ENCODE assay signal across 2 cellular contexts in genomic region chr12:52060498-52061177, GRCh38.
TF ChIP-seq lines count a peak whose summit lies in the region.

No MANE protein-coding gene starts in this region.

TF ChIP-seq in SK-N-SH treated with all-trans-retinoic acid at 6 μM for 48 hours, 23 proteins besides CTCF, POLR2A, EP300 and RAD21:
- TF ChIP-seq CREB5 (CRISPR knock-in tag; IDR thresholded peaks at IDR 0.05; ENCODE audit: low read depth): no peak
- no peak for TF ChIP-seq TCF4 (CRISPR knock-in tag; IDR thresholded peaks at IDR 0.05; ENCODE audit: borderline replicate concordance)
- no peak for TF ChIP-seq TOX (CRISPR knock-in tag; IDR thresholded peaks at IDR 0.05; ENCODE audit: borderline replicate concordance)
- TF ChIP-seq ZNF565 (CRISPR knock-in tag; conservative IDR thresholded peaks at IDR 0.05; ENCODE audit: low read depth): no peak
- TF ChIP-seq OSR1 (CRISPR knock-in tag; IDR thresholded peaks at IDR 0.05): no peak
- no peak for TF ChIP-seq RARB (CRISPR knock-in tag; IDR thresholded peaks at IDR 0.05)
TF ChIP-seq in SK-N-SH treated with all-trans-retinoic acid at 6 μM for 48 hours: peak in this region for 0.

TF ChIP-seq in SK-N-SH, 30 proteins besides CTCF, POLR2A, EP300 and RAD21 (continued from another document):
- TF ChIP-seq FOSL2 (IDR thresholded peaks at IDR 0.05; ENCODE audit: borderline replicate concordance, low read depth) (no peak), TAF1 (IDR thresholded peaks at IDR 0.05; ENCODE audit: borderline replicate concordance, low read depth, low read length) (no peak), MEF2A (IDR thresholded peaks at IDR 0.05; ENCODE audit: borderline replicate concordance, low read depth) (no peak), TEAD4 (IDR thresholded peaks at IDR 0.05; ENCODE audit: borderline replicate concordance, insufficient read depth) (no peak), TCF12 (IDR thresholded peaks at IDR 0.05) (no peak), YY1 (IDR thresholded peaks at IDR 0.05; ENCODE audit: low read depth) (no peak), NFIC (IDR thresholded peaks at IDR 0.05; ENCODE audit: borderline replicate concordance) (no peak), GABPA (IDR thresholded peaks at IDR 0.05; ENCODE audit: low read depth) (no peak), JUND (IDR thresholded peaks at IDR 0.05) (no peak), REST (IDR thresholded peaks at IDR 0.05; ENCODE audit: low read depth, low read length) (no peak), MXI1 (IDR thresholded peaks at IDR 0.05; ENCODE audit: low read depth, low read length) (no peak), USF1 (IDR thresholded peaks at IDR 0.05; ENCODE audit: borderline replicate concordance, low read depth) (no peak)
- TF ChIP-seq, protein P1, sequence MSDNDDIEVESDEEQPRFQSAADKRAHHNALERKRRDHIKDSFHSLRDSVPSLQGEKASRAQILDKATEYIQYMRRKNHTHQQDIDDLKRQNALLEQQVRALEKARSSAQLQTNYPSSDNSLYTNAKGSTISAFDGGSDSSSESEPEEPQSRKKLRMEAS (IDR thresholded peaks at IDR 0.05; ENCODE audit: low read depth): no peak
